In the genomic region with DNA sequence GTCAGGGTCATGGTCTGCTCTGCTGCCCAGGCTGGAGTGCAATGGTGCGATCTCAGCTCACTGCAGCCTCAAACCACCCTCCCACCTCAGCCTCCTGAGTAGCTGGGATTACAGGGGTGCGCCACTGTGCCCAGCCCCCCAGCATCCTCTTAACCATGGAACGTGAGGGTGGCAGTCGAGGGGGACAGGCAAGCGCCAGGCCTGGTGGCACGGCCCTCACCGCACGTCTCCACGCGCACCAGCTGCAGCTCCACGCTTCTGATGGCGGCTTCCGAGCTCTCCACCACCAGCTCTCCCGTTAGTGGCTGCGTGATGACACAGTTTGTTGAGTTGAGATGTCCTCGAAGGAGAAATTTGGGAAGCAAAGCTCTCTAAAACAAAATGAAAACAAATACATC, we compare ENCODE assay signal across 16 cellular contexts.
"Had no signal": no experiment of that assay in that cellular context is flagged by ENCODE, and none has a peak within 500 bp of the region (broad histone marks: within the 10 kb centered on the region; RNA-seq: fewer than 3 reads in every experiment).

No MANE protein-coding gene starts in this region.

- H3K9me3 Mint-ChIP-seq: activated T-helper 1 cell treated with anti-CD3 and anti-CD28 coated beads, Interleukin-12 subunit alpha, Interleukin-12 subunit beta, Interleukin-2, Interleukin-4 antibody, amounts not matched to agents 30 ng/mL and 10 ng/mL and 1 ng/mL, durations not matched to agents 14 hours and 24 hours and 36 hours; dendritic cell treated with granulocyte-macrophage colony-stimulating factor and Interleukin-4, amounts not matched to agents 40 ng/mL and 50 ng/mL, for 4 days; memory B cell; naive B cell; stimulated activated naive B cell treated with anti-CD40 and anti-IgM and Interleukin-4, amounts not matched to agents 10 μg/mL and 1 μg/mL and 100 μg/mL, for 72 hours had no signal

- H3K9me3 ChIP-seq: adrenal gland, esophagus squamous epithelium, SJCRH30, spleen, thoracic aorta had no signal

- ATAC-seq: stimulated activated naive B cell treated with anti-CD40 and anti-IgM and Interleukin-4, amounts not matched to agents 10 μg/mL and 1 μg/mL and 100 μg/mL, for 72 hours had no signal

- H3K4me3 ChIP-seq: adrenal gland, esophagus squamous epithelium, SJCRH30, spleen, thoracic aorta had no signal

- H3K4me1 ChIP-seq: adrenal gland, SJCRH30 had no signal

- H3K27me3 ChIP-seq: adrenal gland, esophagus squamous epithelium, SJCRH30, spleen had no signal

- H3K27ac ChIP-seq: adrenal gland, esophagus squamous epithelium, SJCRH30, spleen, thoracic aorta, VCaP had no signal

- H3K27me3 Mint-ChIP-seq: dendritic cell treated with granulocyte-macrophage colony-stimulating factor and Interleukin-4, amounts not matched to agents 40 ng/mL and 50 ng/mL, for 4 days; memory B cell; naive B cell; stimulated activated naive B cell treated with anti-CD40 and anti-IgM and Interleukin-4, amounts not matched to agents 10 μg/mL and 1 μg/mL and 100 μg/mL, for 72 hours had no signal

- DNase-seq: activated CD4-positive, CD25-positive, alpha-beta regulatory T cell treated with anti-CD3 and anti-CD28 coated beads, Interleukin-2, amount 50 U/mL, for 72 hours; cerebellar nuclear complex; effector CD8-positive, alpha-beta T cell; esophagus squamous epithelium; naive B cell; nucleus accumbens; posterior cingulate gyrus; SJCRH30; spleen; stimulated activated naive B cell treated with anti-CD40 and anti-IgM and Interleukin-4, amounts not matched to agents 10 μg/mL and 1 μg/mL and 100 μg/mL, for 72 hours had no signal

- H3K4me3 Mint-ChIP-seq: activated T-helper 1 cell treated with anti-CD3 and anti-CD28 coated beads, Interleukin-12 subunit alpha, Interleukin-12 subunit beta, Interleukin-2, Interleukin-4 antibody, amounts not matched to agents 30 ng/mL and 10 ng/mL and 1 ng/mL, durations not matched to agents 14 hours and 24 hours and 36 hours; dendritic cell treated with granulocyte-macrophage colony-stimulating factor and Interleukin-4, amounts not matched to agents 40 ng/mL and 50 ng/mL, for 4 days; memory B cell; naive B cell; stimulated activated naive B cell treated with anti-CD40 and anti-IgM and Interleukin-4, amounts not matched to agents 10 μg/mL and 1 μg/mL and 100 μg/mL, for 72 hours had no signal

- H3K27ac Mint-ChIP-seq: activated T-helper 1 cell treated with anti-CD3 and anti-CD28 coated beads, Interleukin-12 subunit alpha, Interleukin-12 subunit beta, Interleukin-2, Interleukin-4 antibody, amounts not matched to agents 30 ng/mL and 10 ng/mL and 1 ng/mL, durations not matched to agents 14 hours and 24 hours and 36 hours; dendritic cell treated with granulocyte-macrophage colony-stimulating factor and Interleukin-4, amounts not matched to agents 40 ng/mL and 50 ng/mL, for 4 days; memory B cell; naive B cell; stimulated activated naive B cell treated with anti-CD40 and anti-IgM and Interleukin-4, amounts not matched to agents 10 μg/mL and 1 μg/mL and 100 μg/mL, for 72 hours had no signal
